9 cellular contexts compared by ENCODE assay signal in genomic region chr15:94743668-94744067, GRCh38.
"Had no signal": no experiment of that assay in that cellular context is flagged by ENCODE, and none has a peak within 500 bp of the region (broad histone marks: within the 10 kb centered on the region; RNA-seq: fewer than 3 reads in every experiment).

No MANE protein-coding gene starts in this region.

- ATAC-seq: activated CD4-positive, CD25-positive, alpha-beta regulatory T cell treated with anti-CD3 and anti-CD28 coated beads, Interleukin-2, amount 50 U/mL, for 24 hours; esophagus mucosa; right cardiac atrium had no signal

- H3K27ac ChIP-seq: ascending aorta had no signal

- H3K4me1 ChIP-seq: ascending aorta had no signal

- H3K9me3 ChIP-seq: ascending aorta had no signal

- H3K27me3 ChIP-seq: ascending aorta had no signal

- H3K27ac Mint-ChIP-seq: activated naive CD4-positive, alpha-beta T cell treated with anti-CD3 and anti-CD28 coated beads, Interleukin-2, amount 10 ng/mL, durations not matched to agents 7 days and 5 days; activated T-helper 2 cell treated with anti-CD3 and anti-CD28 coated beads, Interferon-gamma antibody, Interleukin-2, Interleukin-4, amounts not matched to agents 10 μg/mL and 5 μg/mL and 100 μg/mL, durations not matched to agents 14 hours and 24 hours and 36 hours; stimulated activated naive CD8-positive, alpha-beta T cell treated with anti-CD3 and anti-CD28 coated beads, Interleukin-15, Interleukin-2, amounts not matched to agents 100 ng/mL and 50 ng/mL, for 24 hours; type B pancreatic cell had no signal

- H3K36me3 ChIP-seq: ascending aorta had no signal

- H3K9me3 Mint-ChIP-seq: activated naive CD4-positive, alpha-beta T cell treated with anti-CD3 and anti-CD28 coated beads, Interleukin-2, amount 10 ng/mL, durations not matched to agents 7 days and 5 days; activated T-helper 2 cell treated with anti-CD3 and anti-CD28 coated beads, Interferon-gamma antibody, Interleukin-2, Interleukin-4, amounts not matched to agents 10 μg/mL and 5 μg/mL and 100 μg/mL, durations not matched to agents 14 hours and 24 hours and 36 hours; stimulated activated naive CD8-positive, alpha-beta T cell treated with anti-CD3 and anti-CD28 coated beads, Interleukin-15, Interleukin-2, amounts not matched to agents 100 ng/mL and 50 ng/mL, for 24 hours; type B pancreatic cell had no signal

- H3K36me3 Mint-ChIP-seq: activated naive CD4-positive, alpha-beta T cell treated with anti-CD3 and anti-CD28 coated beads, Interleukin-2, amount 10 ng/mL, durations not matched to agents 7 days and 5 days; type B pancreatic cell had no signal

- H3K4me3 Mint-ChIP-seq: activated naive CD4-positive, alpha-beta T cell treated with anti-CD3 and anti-CD28 coated beads, Interleukin-2, amount 10 ng/mL, durations not matched to agents 7 days and 5 days; stimulated activated naive CD8-positive, alpha-beta T cell treated with anti-CD3 and anti-CD28 coated beads, Interleukin-15, Interleukin-2, amounts not matched to agents 100 ng/mL and 50 ng/mL, for 24 hours; type B pancreatic cell had no signal

- H3K27me3 Mint-ChIP-seq: activated naive CD4-positive, alpha-beta T cell treated with anti-CD3 and anti-CD28 coated beads, Interleukin-2, amount 10 ng/mL, durations not matched to agents 7 days and 5 days had no signal

- DNase-seq: activated naive CD4-positive, alpha-beta T cell treated with anti-CD3 and anti-CD28 coated beads, Interleukin-2, amount 10 ng/mL, durations not matched to agents 7 days and 5 days; hippocampal formation; right cardiac atrium had no signal

- H3K4me3 ChIP-seq: ascending aorta had no signal

- H3K4me1 Mint-ChIP-seq: activated naive CD4-positive, alpha-beta T cell treated with anti-CD3 and anti-CD28 coated beads, Interleukin-2, amount 10 ng/mL, durations not matched to agents 7 days and 5 days had no signal
